ENCODE assay signal across 21 cellular contexts in genomic region chr17:9672266-9672665, GRCh38. TPM values are rescaled to one million over a fixed set of nuclear protein-coding genes. Genes with fewer than 3 reads are reported as not detected.
DNase-seq lines count a peak whose midpoint lies in the region; TF ChIP-seq lines count a peak whose summit lies in the region.
"Had no signal": no experiment of that assay in that cellular context is flagged by ENCODE, and none has a peak within 500 bp of the region (broad histone marks: within the 10 kb centered on the region; RNA-seq: fewer than 3 reads in every experiment).

No MANE protein-coding gene starts in this region.

- no peak overlapping the region for H2BK5ac ChIP-seq in mesenchymal stem cell (ENCODE audit: low read depth, low read length, poor library complexity, severe bottlenecking)

- H3K4me2 ChIP-seq in BLaER1 (peak overlapping the region; percentile 74), mesenchymal stem cell (ENCODE audit: low read length, poor library complexity, severe bottlenecking) (no peak overlapping the region), smooth muscle cell (no peak overlapping the region)
- H3K4me2 ChIP-seq: GM23338, KMS-11 had no signal

- H3K4me1 ChIP-seq in BLaER1 (peaks cover 53% of the 10 kb centered on the region), mesenchymal stem cell (ENCODE audit: control insufficient read depth, insufficient read depth, low read depth, low read length) (peaks cover 3% of the 10 kb centered on the region), smooth muscle cell (ENCODE audit: low read depth) (peaks cover 11% of the 10 kb centered on the region)
- H3K4me1 ChIP-seq: HAP-1 had no signal

- H3K27me3 ChIP-seq in BLaER1 (no peaks in the 10 kb centered on the region), mesenchymal stem cell (ENCODE audit: control insufficient read depth in 1 of 2, insufficient read depth in 1 of 2, low read length in 2 of 2) (no peaks in the 10 kb centered on the region), smooth muscle cell (ENCODE audit: low read depth) (no peaks in the 10 kb centered on the region)

- H3F3A ChIP-seq in smooth muscle cell (ENCODE audit: low read depth), result no peaks in the 10 kb centered on the region

- no peaks in the 10 kb centered on the region for H3K79me2 ChIP-seq in smooth muscle cell (ENCODE audit: low read depth)

- H4K91ac ChIP-seq in mesenchymal stem cell (ENCODE audit: low read length), result no peak overlapping the region

- peaks cover 12% of the 10 kb centered on the region for H3K79me1 ChIP-seq in mesenchymal stem cell (replicated peaks; ENCODE audit: low read length, poor library complexity, severe bottlenecking)

- H3K27ac ChIP-seq in BLaER1 (no peak overlapping the region), mesenchymal stem cell (ENCODE audit: low read length, poor library complexity, severe bottlenecking) (no peak overlapping the region), smooth muscle cell (ENCODE audit: low read depth) (no peak overlapping the region)
- H3K27ac ChIP-seq: KMS-11, RWPE1 had no signal

- H2AFZ ChIP-seq in mesenchymal stem cell (ENCODE audit: low read depth, low read length) (no peak overlapping the region), smooth muscle cell (ENCODE audit: low read depth) (no peak overlapping the region)
- H2AFZ ChIP-seq: GM23338 had no signal

- H3K9ac ChIP-seq in BLaER1 (no peak overlapping the region), mesenchymal stem cell (ENCODE audit: low read length) (no peak overlapping the region), smooth muscle cell (ENCODE audit: low read depth) (no peak overlapping the region)
- H3K9ac ChIP-seq: KMS-11 had no signal

- no peak overlapping the region for H3K23ac ChIP-seq in mesenchymal stem cell (ENCODE audit: low read length in 2 of 2)

- DNase-seq in EL (peak; percentile 26), choroid plexus epithelial cell (ENCODE audit: low read depth) (peak; percentile 76), mesenchymal stem cell (peak; percentile 64), foreskin melanocyte (no peak), Ammon's horn (ENCODE audit: low spot score) (no peak), smooth muscle cell (lab: John Stamatoyannopoulos, UW; ENCODE audit: unreplicated experiment) (no peak)
- DNase-seq: CD4-positive, alpha-beta memory T cell; GF-D8; HFFc6; NCI-H1048; NCI-H1417; NCI-H1694; NCI-H2029 treated with DMSO at 0.1 percent for 48 hours; NCI-H526 treated with DMSO at 0.1 percent for 48 hours; SHP77 treated with DMSO at 0.1 percent for 48 hours had no signal

- H3K4me3 ChIP-seq in BLaER1 (no peak overlapping the region), choroid plexus epithelial cell (ENCODE audit: low read depth, low read length) (no peak overlapping the region), mesenchymal stem cell (ENCODE audit: insufficient read depth in 1 of 2, low read depth in 1 of 2, low read length in 2 of 2) (no peak overlapping the region), smooth muscle cell (no peak overlapping the region)
- H3K4me3 ChIP-seq: GM23338, HAP-1 had no signal

- 0 out of 2 replicates have a peak, but pooled peaks cover 8% of the 10 kb centered on the region for H3K36me3 ChIP-seq in BLaER1
- H3K36me3 ChIP-seq in mesenchymal stem cell (ENCODE audit: control insufficient read depth in 1 of 2, insufficient read depth in 2 of 2, low read depth in 1 of 2, low read length in 2 of 2), result peaks cover 0 to 3% of the 10 kb centered on the region in 2 experiments
- H3K36me3 ChIP-seq in smooth muscle cell (ENCODE audit: low read depth), result no peaks in the 10 kb centered on the region
- H3K36me3 ChIP-seq: HAP-1 had no signal

- H4K8ac ChIP-seq in mesenchymal stem cell (ENCODE audit: low read length), result no peak overlapping the region

- H3K9me3 ChIP-seq in BLaER1 (no peaks in the 10 kb centered on the region), mesenchymal stem cell (ENCODE audit: control insufficient read depth, low read length) (no peaks in the 10 kb centered on the region), smooth muscle cell (replicated peaks; ENCODE audit: low read depth) (no peaks in the 10 kb centered on the region)
- H3K9me3 ChIP-seq: Caco-2, HAP-1 had no signal

- no peak for TF ChIP-seq CTCF in choroid plexus epithelial cell (conservative IDR thresholded peaks at IDR 0.05; ENCODE audit: low read depth, low read length)
- TF ChIP-seq CTCF in smooth muscle cell (IDR thresholded peaks at IDR 0.05; ENCODE audit: borderline replicate concordance, insufficient read depth, poor library complexity, severe bottlenecking), result no peak

- H3K14ac ChIP-seq in mesenchymal stem cell (ENCODE audit: low read length in 2 of 2), result no peak overlapping the region

- H2AK5ac ChIP-seq in mesenchymal stem cell (ENCODE audit: low read length, severe bottlenecking), result no peak overlapping the region

- no peak overlapping the region for H2BK12ac ChIP-seq in mesenchymal stem cell (ENCODE audit: low read length in 2 of 2)

- H3K18ac ChIP-seq in mesenchymal stem cell (ENCODE audit: low read depth in 1 of 2, low read length in 2 of 2), result no peak overlapping the region

- no peaks in the 10 kb centered on the region for H4K20me1 ChIP-seq in BLaER1
- no peaks in the 10 kb centered on the region for H4K20me1 ChIP-seq in smooth muscle cell (ENCODE audit: low read depth)

- H2BK15ac ChIP-seq in mesenchymal stem cell (ENCODE audit: low read depth, poor library complexity, severe bottlenecking), result no peak overlapping the region

- 96% methylated on average over 5 of the region's 8 CpGs for WGBS in mesenchymal stem cell
- WGBS in smooth muscle cell (ENCODE audit: low lambda C conversion rate), result 74% methylated on average over 8 of the region's 8 CpGs

- H3K4ac ChIP-seq in mesenchymal stem cell (ENCODE audit: low read depth in 1 of 2, low read length in 2 of 2), result no peak overlapping the region

- no peak overlapping the region for H2BK120ac ChIP-seq in mesenchymal stem cell (ENCODE audit: low read depth, low read length)

RNA-seq across cellular contexts. Expression of gene USP43, which starts 26.9 kb away (rescaled TPM):
- 1.4 TPM for polyA plus RNA-seq in mesenchymal stem cell (2013, experiment 1 of 2)
- 1.5 TPM for polyA plus RNA-seq in mesenchymal stem cell (2013, experiment 2 of 2)
- total RNA-seq in smooth muscle cell, result 2.6 and 2.7 TPM in 2 replicates
- polyA plus RNA-seq in smooth muscle cell, result 2.0 and 3.9 TPM in 2 replicates
- polyA plus RNA-seq: CD4-positive, alpha-beta memory T cell had no signal

Comparison
In these comparisons a context has a peak if more than half of its experiments do, and no peak if none do; other contexts are left out.
1. DNase-seq: peak in EL (single experiment), choroid plexus epithelial cell (single experiment) and mesenchymal stem cell (single experiment); none in foreskin melanocyte (single experiment), Ammon's horn (single experiment) and smooth muscle cell (single experiment).